In genomic region chr13:113211774-113212173, GRCh38 we compare ENCODE assay signal across 2 cellular contexts.
TF ChIP-seq lines count a peak whose summit lies in the region.

No MANE protein-coding gene starts in this region.

TF ChIP-seq in SK-N-SH, 30 proteins besides CTCF, POLR2A, EP300 and RAD21:
- 0 out of 2 replicates have a peak, but pooled peaks have one; percentile 15 for TF ChIP-seq ZBTB33 (IDR thresholded peaks at IDR 0.05; ENCODE audit: borderline replicate concordance, low read depth)
- TF ChIP-seq ELF1 (IDR thresholded peaks at IDR 0.05), result no peak

TF ChIP-seq in SK-N-SH treated with all-trans-retinoic acid at 6 μM for 48 hours, 23 proteins besides CTCF, POLR2A, EP300 and RAD21 (continued from another document):
- TF ChIP-seq, protein P1, sequence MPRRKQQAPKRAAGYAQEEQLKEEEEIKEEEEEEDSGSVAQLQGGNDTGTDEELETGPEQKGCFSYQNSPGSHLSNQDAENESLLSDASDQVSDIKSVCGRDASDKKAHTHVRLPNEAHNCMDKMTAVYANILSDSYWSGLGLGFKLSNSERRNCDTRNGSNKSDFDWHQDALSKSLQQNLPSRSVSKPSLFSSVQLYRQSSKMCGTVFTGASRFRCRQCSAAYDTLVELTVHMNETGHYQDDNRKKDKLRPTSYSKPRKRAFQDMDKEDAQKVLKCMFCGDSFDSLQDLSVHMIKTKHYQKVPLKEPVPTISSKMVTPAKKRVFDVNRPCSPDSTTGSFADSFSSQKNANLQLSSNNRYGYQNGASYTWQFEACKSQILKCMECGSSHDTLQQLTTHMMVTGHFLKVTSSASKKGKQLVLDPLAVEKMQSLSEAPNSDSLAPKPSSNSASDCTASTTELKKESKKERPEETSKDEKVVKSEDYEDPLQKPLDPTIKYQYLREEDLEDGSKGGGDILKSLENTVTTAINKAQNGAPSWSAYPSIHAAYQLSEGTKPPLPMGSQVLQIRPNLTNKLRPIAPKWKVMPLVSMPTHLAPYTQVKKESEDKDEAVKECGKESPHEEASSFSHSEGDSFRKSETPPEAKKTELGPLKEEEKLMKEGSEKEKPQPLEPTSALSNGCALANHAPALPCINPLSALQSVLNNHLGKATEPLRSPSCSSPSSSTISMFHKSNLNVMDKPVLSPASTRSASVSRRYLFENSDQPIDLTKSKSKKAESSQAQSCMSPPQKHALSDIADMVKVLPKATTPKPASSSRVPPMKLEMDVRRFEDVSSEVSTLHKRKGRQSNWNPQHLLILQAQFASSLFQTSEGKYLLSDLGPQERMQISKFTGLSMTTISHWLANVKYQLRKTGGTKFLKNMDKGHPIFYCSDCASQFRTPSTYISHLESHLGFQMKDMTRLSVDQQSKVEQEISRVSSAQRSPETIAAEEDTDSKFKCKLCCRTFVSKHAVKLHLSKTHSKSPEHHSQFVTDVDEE (CRISPR knock-in tag; IDR thresholded peaks at IDR 0.05), result no peak
- TF ChIP-seq SNAI2 (CRISPR knock-in tag; IDR thresholded peaks at IDR 0.05) (no peak), TCF4 (CRISPR knock-in tag; IDR thresholded peaks at IDR 0.05; ENCODE audit: borderline replicate concordance) (no peak), PPARA (CRISPR knock-in tag; IDR thresholded peaks at IDR 0.05; ENCODE audit: borderline replicate concordance) (no peak), OSR1 (CRISPR knock-in tag; IDR thresholded peaks at IDR 0.05) (no peak), ZC3H10 (CRISPR knock-in tag; IDR thresholded peaks at IDR 0.05) (no peak), ZNF565 (CRISPR knock-in tag; conservative IDR thresholded peaks at IDR 0.05; ENCODE audit: low read depth) (no peak), BACH2 (CRISPR knock-in tag; IDR thresholded peaks at IDR 0.05; ENCODE audit: borderline replicate concordance) (no peak), ARNTL (CRISPR knock-in tag; IDR thresholded peaks at IDR 0.05; ENCODE audit: borderline replicate concordance, low read depth) (no peak), ZFP3 (CRISPR knock-in tag; IDR thresholded peaks at IDR 0.05) (no peak), ZNF70 (CRISPR knock-in tag; IDR thresholded peaks at IDR 0.05) (no peak), CSDC2 (CRISPR knock-in tag; IDR thresholded peaks at IDR 0.05) (no peak), RARB (CRISPR knock-in tag; IDR thresholded peaks at IDR 0.05) (no peak)
- TF ChIP-seq, protein P2, sequence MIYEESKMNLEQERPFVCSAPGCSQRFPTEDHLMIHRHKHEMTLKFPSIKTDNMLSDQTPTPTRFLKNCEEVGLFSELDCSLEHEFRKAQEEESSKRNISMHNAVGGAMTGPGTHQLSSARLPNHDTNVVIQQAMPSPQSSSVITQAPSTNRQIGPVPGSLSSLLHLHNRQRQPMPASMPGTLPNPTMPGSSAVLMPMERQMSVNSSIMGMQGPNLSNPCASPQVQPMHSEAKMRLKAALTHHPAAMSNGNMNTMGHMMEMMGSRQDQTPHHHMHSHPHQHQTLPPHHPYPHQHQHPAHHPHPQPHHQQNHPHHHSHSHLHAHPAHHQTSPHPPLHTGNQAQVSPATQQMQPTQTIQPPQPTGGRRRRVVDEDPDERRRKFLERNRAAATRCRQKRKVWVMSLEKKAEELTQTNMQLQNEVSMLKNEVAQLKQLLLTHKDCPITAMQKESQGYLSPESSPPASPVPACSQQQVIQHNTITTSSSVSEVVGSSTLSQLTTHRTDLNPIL (CRISPR knock-in tag; IDR thresholded peaks at IDR 0.05; ENCODE audit: low read depth), result no peak
- TF ChIP-seq, protein P3, sequence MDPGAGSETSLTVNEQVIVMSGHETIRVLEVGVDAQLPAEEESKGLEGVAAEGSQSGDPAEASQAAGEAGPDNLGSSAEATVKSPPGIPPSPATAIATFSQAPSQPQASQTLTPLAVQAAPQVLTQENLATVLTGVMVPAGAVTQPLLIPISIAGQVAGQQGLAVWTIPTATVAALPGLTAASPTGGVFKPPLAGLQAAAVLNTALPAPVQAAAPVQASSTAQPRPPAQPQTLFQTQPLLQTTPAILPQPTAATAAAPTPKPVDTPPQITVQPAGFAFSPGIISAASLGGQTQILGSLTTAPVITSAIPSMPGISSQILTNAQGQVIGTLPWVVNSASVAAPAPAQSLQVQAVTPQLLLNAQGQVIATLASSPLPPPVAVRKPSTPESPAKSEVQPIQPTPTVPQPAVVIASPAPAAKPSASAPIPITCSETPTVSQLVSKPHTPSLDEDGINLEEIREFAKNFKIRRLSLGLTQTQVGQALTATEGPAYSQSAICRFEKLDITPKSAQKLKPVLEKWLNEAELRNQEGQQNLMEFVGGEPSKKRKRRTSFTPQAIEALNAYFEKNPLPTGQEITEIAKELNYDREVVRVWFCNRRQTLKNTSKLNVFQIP (CRISPR knock-in tag; IDR thresholded peaks at IDR 0.05; ENCODE audit: borderline replicate concordance, low read depth), result no peak
